Comparison of ENCODE assay signal across 14 cellular contexts in the genomic region with DNA sequence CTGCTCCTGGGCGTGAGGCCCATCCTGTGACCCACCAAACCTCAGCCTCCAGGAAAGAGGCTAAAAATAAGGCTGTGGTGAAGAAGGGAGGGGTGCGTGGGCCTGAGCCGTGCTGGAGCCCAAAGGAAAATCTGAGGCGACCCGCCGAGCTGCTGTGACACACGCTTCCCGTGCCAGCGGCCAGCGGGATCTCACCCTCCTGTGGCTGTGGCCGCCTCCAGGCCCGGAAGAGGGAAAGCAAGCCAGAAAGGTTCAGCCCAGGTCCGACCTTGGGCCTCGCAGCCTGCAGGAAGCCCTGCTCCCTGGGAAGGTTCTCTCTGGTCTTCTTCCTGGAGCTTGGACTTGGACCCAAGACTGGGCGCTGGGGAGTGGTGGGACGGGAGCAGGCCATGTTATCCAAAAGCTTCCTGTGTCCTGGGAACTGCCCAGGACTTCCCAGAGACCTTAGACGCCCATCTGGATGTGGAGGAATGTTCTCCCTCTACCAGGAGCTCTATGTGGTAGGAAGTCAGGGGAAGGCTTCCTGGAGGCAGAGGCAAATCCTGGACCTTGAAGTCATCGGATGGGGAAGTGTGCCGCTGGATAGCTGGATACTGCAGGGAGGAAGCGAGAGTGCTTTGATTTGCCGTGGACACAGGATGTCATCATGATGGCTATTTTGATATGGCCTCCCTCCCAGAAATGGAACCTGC. TPM values are rescaled to one million over a fixed set of nuclear protein-coding genes. Genes with fewer than 3 reads are reported as not detected.
A peak's percentile ranks its signal among the peaks of the same experiment; 100 is the strongest.
DNase-seq lines count a peak whose midpoint lies in the region; ATAC-seq and TF ChIP-seq lines count a peak whose summit lies in the region.
"Had no signal": no experiment of that assay in that cellular context is flagged by ENCODE, and none has a peak within 500 bp of the region (broad histone marks: within the 10 kb centered on the region; RNA-seq: fewer than 3 reads in every experiment).

No MANE protein-coding gene starts in this region.

- 50 to 67% methylated on average over 1 to 6 of the region's 21 CpGs for WGBS in gastroesophageal sphincter (ENCODE audit: low coverage in 1 of 2), 2 donors

- H3K27ac ChIP-seq in gastroesophageal sphincter (peak overlapping the region in 3 of 4 donors; percentile 56 to 68 (median 57)), osteoblast (ENCODE audit: low read depth, low read length) (peak overlapping the region; percentile 16), uterus (peak overlapping the region; percentile 35 to 57)
- H3K27ac ChIP-seq in CD4-positive, alpha-beta T cell (ENCODE audit: low read depth, low read length) = no peak overlapping the region

- H3K4me1 ChIP-seq in gastroesophageal sphincter (peaks cover 0 to 52% (median 3%) of the 10 kb centered on the region in 3 donors), osteoblast (ENCODE audit: insufficient read depth, low read length) (peaks cover 5% of the 10 kb centered on the region), uterus (no peaks in the 10 kb centered on the region)

- H3K27me3 ChIP-seq in gastroesophageal sphincter (peaks cover 15% of the 10 kb centered on the region), osteoblast (ENCODE audit: insufficient read depth, low read length) (no peaks in the 10 kb centered on the region), uterus (no peaks in the 10 kb centered on the region)
- no peaks in the 10 kb centered on the region for H3K27me3 ChIP-seq in CD4-positive, alpha-beta T cell (ENCODE audit: control insufficient read depth, insufficient read depth, low read length)

- no peaks in the 10 kb centered on the region for H3K9me3 ChIP-seq in gastroesophageal sphincter
- no peaks in the 10 kb centered on the region for H3K9me3 ChIP-seq in osteoblast (ENCODE audit: low read depth, low read length)
- no peaks in the 10 kb centered on the region for H3K9me3 ChIP-seq in uterus
- H3K9me3 ChIP-seq in CD4-positive, alpha-beta T cell (ENCODE audit: control insufficient read depth, low read length) = no peaks in the 10 kb centered on the region

- TF ChIP-seq CTCF in activated CD8-positive, alpha-beta T cell treated with anti-CD3 and anti-CD28 coated beads for 36 hours (IDR thresholded peaks at IDR 0.05) = no peak
- TF ChIP-seq CTCF in gastroesophageal sphincter (IDR thresholded peaks at IDR 0.05) = no peak
- TF ChIP-seq CTCF in osteoblast (IDR thresholded peaks at IDR 0.05; ENCODE audit: extremely low read depth, low read depth, low read length) = no peak
- TF ChIP-seq CTCF in uterus (IDR thresholded peaks at IDR 0.05) = no peak
- TF ChIP-seq CTCF in CD4-positive, alpha-beta T cell (IDR thresholded peaks at IDR 0.05) = no peak

- peaks cover 17% of the 10 kb centered on the region for H3K4me1 Mint-ChIP-seq in activated CD8-positive, alpha-beta T cell treated with anti-CD3 and anti-CD28 coated beads for 36 hours (ENCODE audit: low read depth)
- peaks cover 53% of the 10 kb centered on the region for H3K4me1 Mint-ChIP-seq in activated CD8-positive, alpha-beta T cell treated with anti-CD3 and anti-CD28 coated beads, Interleukin-2, amount 10 ng/mL, durations not matched to agents 7 days and 5 days (ENCODE audit: low read depth)
- H3K4me1 Mint-ChIP-seq in CD4-positive, alpha-beta T cell (ENCODE audit: low read depth) = peaks cover 21% of the 10 kb centered on the region

- no peak overlapping the region for H3K27ac Mint-ChIP-seq in activated CD8-positive, alpha-beta T cell treated with anti-CD3 and anti-CD28 coated beads for 36 hours
- no peak overlapping the region for H3K27ac Mint-ChIP-seq in activated CD8-positive, alpha-beta T cell treated with anti-CD3 and anti-CD28 coated beads, Interleukin-2, amount 10 ng/mL, durations not matched to agents 7 days and 5 days
- no peak overlapping the region for H3K27ac Mint-ChIP-seq in CD4-positive, alpha-beta T cell

- no peaks in the 10 kb centered on the region for H3K9me3 Mint-ChIP-seq in activated CD8-positive, alpha-beta T cell treated with anti-CD3 and anti-CD28 coated beads for 36 hours
- no peaks in the 10 kb centered on the region for H3K9me3 Mint-ChIP-seq in activated CD8-positive, alpha-beta T cell treated with anti-CD3 and anti-CD28 coated beads, Interleukin-2, amount 10 ng/mL, durations not matched to agents 7 days and 5 days (ENCODE audit: insufficient read depth)
- H3K9me3 Mint-ChIP-seq in CD4-positive, alpha-beta T cell = no peaks in the 10 kb centered on the region
- H3K9me3 Mint-ChIP-seq: activated CD4-positive, alpha-beta T cell treated with anti-CD3 and anti-CD28 coated beads, Interleukin-2, amount 10 ng/mL, durations not matched to agents 24 days and 14 days had no signal

- peak; percentile 5 for ATAC-seq in activated CD8-positive, alpha-beta T cell treated with anti-CD3 and anti-CD28 coated beads for 36 hours
- no peak for ATAC-seq in activated CD8-positive, alpha-beta T cell treated with anti-CD3 and anti-CD28 coated beads, Interleukin-2, amount 10 ng/mL, durations not matched to agents 7 days and 5 days
- ATAC-seq in gastroesophageal sphincter = peak; percentile 35
- ATAC-seq in CD4-positive, alpha-beta T cell (ENCODE audit: poor library complexity) = no peak
- no peak for ATAC-seq in HG03571 (IDR thresholded peaks at IDR 0.05; ENCODE audit: unreplicated experiment)

- H3K4me3 ChIP-seq in gastroesophageal sphincter (no peak overlapping the region), osteoblast (ENCODE audit: insufficient read depth, low read length) (no peak overlapping the region), uterus (no peak overlapping the region)

- H3K4me2 ChIP-seq in osteoblast (ENCODE audit: insufficient read depth, low read length) = no peak overlapping the region

- H3K36me3 ChIP-seq in gastroesophageal sphincter = no peaks in the 10 kb centered on the region
- no peaks in the 10 kb centered on the region for H3K36me3 ChIP-seq in osteoblast (ENCODE audit: insufficient read depth, low read length)
- no peaks in the 10 kb centered on the region for H3K36me3 ChIP-seq in uterus

- intact Hi-C loops in activated CD8-positive, alpha-beta T cell treated with anti-CD3 and anti-CD28 coated beads for 36 hours (cut with micrococcal nuclease) = no loop called here
- intact Hi-C loops in uterus (cut with DNase I; ENCODE audit: low total_unique reads) = no loop called here
- intact Hi-C loops in CD4-positive, alpha-beta T cell (cut with DNase I, micrococcal nuclease) = no loop called here

- no peaks in the 10 kb centered on the region for H3K79me2 ChIP-seq in osteoblast (ENCODE audit: insufficient read depth, low read length)

- DNase-seq in activated CD8-positive, alpha-beta T cell treated with anti-CD3 and anti-CD28 coated beads for 36 hours = no peak
- DNase-seq in activated CD8-positive, alpha-beta T cell treated with anti-CD3 and anti-CD28 coated beads, Interleukin-2, amount 10 ng/mL, durations not matched to agents 7 days and 5 days = no peak
- DNase-seq in osteoblast (ENCODE audit: insufficient read length, low spot score, missing footprints) = peak; percentile 93
- DNase-seq in uterus = no peak
- no peak for DNase-seq in CD4-positive, alpha-beta T cell
- no peak for DNase-seq in OCI-M1 (lab: John Stamatoyannopoulos, UW)
- DNase-seq: Kasumi-1; nucleus accumbens; stimulated activated CD4-positive, alpha-beta T cell treated with anti-CD3 and anti-CD28 coated beads, Interleukin-4, amount 100 ng/mL, for 4 hours had no signal

- no peak for TF ChIP-seq EP300 in gastroesophageal sphincter (IDR thresholded peaks at IDR 0.05)

- H4K20me1 ChIP-seq in osteoblast (ENCODE audit: insufficient read depth, low read length) = no peaks in the 10 kb centered on the region

- POLR2A ChIA-PET in activated CD8-positive, alpha-beta T cell treated with anti-CD3 and anti-CD28 coated beads for 36 hours (lab: Charles Lee) = interaction anchor here (0.9 to 1.7 kb wide), 2 partner anchors 27 to 30 kb away, joined by 3 to 5 read pairs; no protein-coding TSS in a partner anchor
- POLR2A ChIA-PET in activated CD8-positive, alpha-beta T cell treated with anti-CD3 and anti-CD28 coated beads, Interleukin-2, amount 10 ng/mL, durations not matched to agents 7 days and 5 days (lab: Charles Lee) = interaction anchor here (1.1 kb wide), 1 partner anchor 10 kb away, joined by 3 read pairs; no protein-coding TSS in a partner anchor
- POLR2A ChIA-PET in CD4-positive, alpha-beta T cell (lab: Charles Lee) = interaction anchor here (1.0 to 1.1 kb wide), 2 partner anchors 12 to 441 kb away, joined by 3 read pairs; no protein-coding TSS in a partner anchor

- no peaks in the 10 kb centered on the region for H3K27me3 Mint-ChIP-seq in activated CD8-positive, alpha-beta T cell treated with anti-CD3 and anti-CD28 coated beads for 36 hours
- no peaks in the 10 kb centered on the region for H3K27me3 Mint-ChIP-seq in activated CD8-positive, alpha-beta T cell treated with anti-CD3 and anti-CD28 coated beads, Interleukin-2, amount 10 ng/mL, durations not matched to agents 7 days and 5 days (ENCODE audit: low read depth)
- H3K27me3 Mint-ChIP-seq in CD4-positive, alpha-beta T cell = peaks cover under 1% of the 10 kb centered on the region
- H3K27me3 Mint-ChIP-seq: activated CD4-positive, alpha-beta T cell treated with anti-CD3 and anti-CD28 coated beads, Interleukin-2, amount 10 ng/mL, durations not matched to agents 24 days and 14 days had no signal

- H3K36me3 Mint-ChIP-seq in activated CD8-positive, alpha-beta T cell treated with anti-CD3 and anti-CD28 coated beads for 36 hours (ENCODE audit: low read depth) = no peaks in the 10 kb centered on the region
- no peaks in the 10 kb centered on the region for H3K36me3 Mint-ChIP-seq in activated CD8-positive, alpha-beta T cell treated with anti-CD3 and anti-CD28 coated beads, Interleukin-2, amount 10 ng/mL, durations not matched to agents 7 days and 5 days (ENCODE audit: low read depth)
- H3K36me3 Mint-ChIP-seq in CD4-positive, alpha-beta T cell (ENCODE audit: low read depth) = no peaks in the 10 kb centered on the region

- H2AFZ ChIP-seq in osteoblast (ENCODE audit: low read length) = peak overlapping the region; percentile 37

- TF ChIP-seq POLR2A in gastroesophageal sphincter (IDR thresholded peaks at IDR 0.05) (no peak), uterus (IDR thresholded peaks at IDR 0.05) (no peak)

- CTCF ChIA-PET in activated CD8-positive, alpha-beta T cell treated with anti-CD3 and anti-CD28 coated beads for 36 hours (lab: Charles Lee) = interaction anchor here (0.7 to 1.6 kb wide), 3 partner anchors 17 to 115 kb away, joined by 3 to 5 read pairs (median 3); no protein-coding TSS in a partner anchor
- CTCF ChIA-PET in activated CD8-positive, alpha-beta T cell treated with anti-CD3 and anti-CD28 coated beads, Interleukin-2, amount 10 ng/mL, durations not matched to agents 7 days and 5 days (lab: Charles Lee) = interaction anchor here (1.0 to 2.5 kb wide), 5 partner anchors 11 to 89 kb away, joined by 3 to 7 read pairs (median 4); a partner anchor contains a TSS
- CTCF ChIA-PET in CD4-positive, alpha-beta T cell (lab: Charles Lee) = no interaction called here

- no peak overlapping the region for H3K4me3 Mint-ChIP-seq in activated CD8-positive, alpha-beta T cell treated with anti-CD3 and anti-CD28 coated beads for 36 hours
- no peak overlapping the region for H3K4me3 Mint-ChIP-seq in activated CD8-positive, alpha-beta T cell treated with anti-CD3 and anti-CD28 coated beads, Interleukin-2, amount 10 ng/mL, durations not matched to agents 7 days and 5 days
- H3K4me3 Mint-ChIP-seq in CD4-positive, alpha-beta T cell = no peak overlapping the region
- H3K4me3 Mint-ChIP-seq: activated CD4-positive, alpha-beta T cell treated with anti-CD3 and anti-CD28 coated beads, Interleukin-2, amount 10 ng/mL, durations not matched to agents 24 days and 14 days had no signal

RNA-seq across cellular contexts. Expression of a gene that starts 11.4 kb away (rescaled TPM):
- 1 to 10 TPM in 1 of 2 experiments, under 1 TPM in 1; 0.95 to 1.2 TPM for total RNA-seq in activated CD8-positive, alpha-beta T cell treated with anti-CD3 and anti-CD28 coated beads for 36 hours
- 1 to 10 TPM; 4.0 to 4.2 TPM for total RNA-seq in activated CD8-positive, alpha-beta T cell treated with anti-CD3 and anti-CD28 coated beads, Interleukin-2, amount 10 ng/mL, durations not matched to agents 7 days and 5 days
- total RNA-seq in gastroesophageal sphincter (10 to 100 TPM; 10.4 to 17.4 (median 16.4) TPM), osteoblast (under 0.01 TPM in 2 replicates), uterus (10 to 100 TPM in 2 of 4 donors, 1 to 10 TPM in 2; 3.8 to 40.5 (median 13.6) TPM)
- under 1 TPM; 0.33 to 0.53 TPM for total RNA-seq in CD4-positive, alpha-beta T cell
- total RNA-seq: A673 had no signal

RNA-seq across cellular contexts. Expression of a gene that starts 45.1 kb away (rescaled TPM):
- total RNA-seq in activated CD8-positive, alpha-beta T cell treated with anti-CD3 and anti-CD28 coated beads for 36 hours = 100 to 1,000 TPM; 104 to 107 TPM
- 10 to 100 TPM; 70.7 to 76.7 TPM for total RNA-seq in activated CD8-positive, alpha-beta T cell treated with anti-CD3 and anti-CD28 coated beads, Interleukin-2, amount 10 ng/mL, durations not matched to agents 7 days and 5 days
- total RNA-seq in gastroesophageal sphincter = 10 to 100 TPM; 19.1 to 46.4 (median 40.9) TPM
- 47.1 and 49.2 TPM in 2 replicates for total RNA-seq in osteoblast
- total RNA-seq in uterus = 10 to 100 TPM; 10.9 to 64.7 (median 25.2) TPM
- 10 to 100 TPM; 58.0 to 58.2 TPM for total RNA-seq in CD4-positive, alpha-beta T cell

RNA-seq across cellular contexts. Expression of a gene that starts 50.3 kb away (rescaled TPM):
- not detected for total RNA-seq in activated CD8-positive, alpha-beta T cell treated with anti-CD3 and anti-CD28 coated beads for 36 hours
- total RNA-seq in activated CD8-positive, alpha-beta T cell treated with anti-CD3 and anti-CD28 coated beads, Interleukin-2, amount 10 ng/mL, durations not matched to agents 7 days and 5 days = not detected
- 1 to 10 TPM in 1 of 4 donors, under 1 TPM in 2, not detected in 1; 0.27 to 5.9 (median 0.47) TPM for total RNA-seq in gastroesophageal sphincter
- not detected in 2 replicates for total RNA-seq in osteoblast
- 1 to 10 TPM in 1 of 4 donors, under 1 TPM in 2, not detected in 1; 0.21 to 4.4 (median 0.29) TPM for total RNA-seq in uterus
- total RNA-seq in CD4-positive, alpha-beta T cell = not detected
- total RNA-seq: A673; activated CD4-positive, alpha-beta T cell treated with anti-CD3 and anti-CD28 coated beads, Interleukin-2, amount 10 ng/mL, durations not matched to agents 24 days and 14 days; subcutaneous adipose tissue had no signal

Comparison
In these comparisons a context has a peak if more than half of its experiments do, and no peak if none do; other contexts are left out.
1. ATAC-seq: peak in activated CD8-positive, alpha-beta T cell treated with anti-CD3 and anti-CD28 coated beads for 36 hours (single experiment) and gastroesophageal sphincter (single experiment); none in activated CD8-positive, alpha-beta T cell treated with anti-CD3 and anti-CD28 coated beads, Interleukin-2, amount 10 ng/mL, durations not matched to agents 7 days and 5 days (single experiment), CD4-positive, alpha-beta T cell (single experiment) and HG03571 (single experiment).